Comparison of ENCODE assay signal across 19 cellular contexts in the genomic region with DNA sequence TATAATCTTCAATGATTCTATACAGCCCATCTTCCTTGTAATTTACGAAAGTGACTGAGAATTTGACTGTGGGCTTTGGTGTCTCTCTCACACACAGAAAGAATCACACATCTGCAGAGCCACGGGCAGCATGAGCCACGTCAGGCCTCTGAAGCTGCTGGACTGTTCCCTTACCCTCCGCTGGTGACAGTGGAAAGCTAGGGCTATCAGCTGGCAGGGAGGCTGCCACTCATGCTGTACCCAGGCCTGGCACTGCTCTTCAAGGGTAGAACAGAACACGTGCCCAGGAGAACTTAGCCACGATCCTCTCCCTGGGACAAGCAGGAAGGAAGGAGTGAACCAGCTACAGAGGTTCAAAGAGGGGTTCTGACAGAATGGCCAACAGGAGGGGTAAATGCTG.
DNase-seq lines count a peak whose midpoint lies in the region; ATAC-seq and TF ChIP-seq lines count a peak whose summit lies in the region.
"Had no signal": no experiment of that assay in that cellular context is flagged by ENCODE, and none has a peak within 500 bp of the region (broad histone marks: within the 10 kb centered on the region; RNA-seq: fewer than 3 reads in every experiment).

No MANE protein-coding gene starts in this region.

- intact Hi-C loops in dorsolateral prefrontal cortex (cut with DNase I), result no loop called here
- intact Hi-C loops in esophagus squamous epithelium (cut with DNase I), result no loop called here

- no peaks in the 10 kb centered on the region for H3K4me1 ChIP-seq in esophagus squamous epithelium
- H3K4me1 ChIP-seq: ascending aorta; BLaER1 treated with 17β-estradiol and CSF1 and Interleukin-3, amounts not matched to agents 10 nM and 100 nM; lower lobe of right lung had no signal

- H3K4me3 ChIP-seq in dorsolateral prefrontal cortex, result no peak overlapping the region
- H3K4me3 ChIP-seq in esophagus squamous epithelium, result no peak overlapping the region
- H3K4me3 ChIP-seq: ascending aorta; BLaER1 treated with 17β-estradiol and CSF1 and Interleukin-3, amounts not matched to agents 10 nM and 100 nM; lower lobe of right lung; stomach had no signal

- WGBS in esophagus squamous epithelium, 2 donors, result 79 to 96% methylated on average over 6 of the region's 6 CpGs

- H3K4me1 Mint-ChIP-seq in activated CD8-positive, alpha-beta memory T cell treated with anti-CD3 and anti-CD28 coated beads, Interleukin-2, amount 10 ng/mL, durations not matched to agents 7 days and 5 days, result peaks cover 24% of the 10 kb centered on the region
- peaks cover 64% of the 10 kb centered on the region for H3K4me1 Mint-ChIP-seq in central memory CD8-positive, alpha-beta T cell
- H3K4me1 Mint-ChIP-seq in memory B cell, result peaks cover 17% of the 10 kb centered on the region
- peaks cover 42% of the 10 kb centered on the region for H3K4me1 Mint-ChIP-seq in stimulated activated naive CD8-positive, alpha-beta T cell treated with anti-CD3 and anti-CD28 coated beads, Interleukin-15, Interleukin-2, amounts not matched to agents 100 ng/mL and 50 ng/mL, for 24 hours (ENCODE audit: low read depth)

- H3K27ac Mint-ChIP-seq in activated CD8-positive, alpha-beta memory T cell treated with anti-CD3 and anti-CD28 coated beads, Interleukin-2, amount 10 ng/mL, durations not matched to agents 7 days and 5 days, result no peak overlapping the region
- H3K27ac Mint-ChIP-seq in central memory CD8-positive, alpha-beta T cell (ENCODE audit: low read depth), result peak overlapping the region; percentile 93
- peak overlapping the region; percentile 35 for H3K27ac Mint-ChIP-seq in memory B cell
- H3K27ac Mint-ChIP-seq in stimulated activated naive CD8-positive, alpha-beta T cell treated with anti-CD3 and anti-CD28 coated beads, Interleukin-15, Interleukin-2, amounts not matched to agents 100 ng/mL and 50 ng/mL, for 24 hours, result peak overlapping the region; percentile 48
- H3K27ac Mint-ChIP-seq: endodermal cell, WTC11 had no signal

- no peaks in the 10 kb centered on the region for H3K27me3 Mint-ChIP-seq in activated CD8-positive, alpha-beta memory T cell treated with anti-CD3 and anti-CD28 coated beads, Interleukin-2, amount 10 ng/mL, durations not matched to agents 7 days and 5 days
- no peaks in the 10 kb centered on the region for H3K27me3 Mint-ChIP-seq in central memory CD8-positive, alpha-beta T cell
- H3K27me3 Mint-ChIP-seq in memory B cell, result no peaks in the 10 kb centered on the region
- no peaks in the 10 kb centered on the region for H3K27me3 Mint-ChIP-seq in stimulated activated naive CD8-positive, alpha-beta T cell treated with anti-CD3 and anti-CD28 coated beads, Interleukin-15, Interleukin-2, amounts not matched to agents 100 ng/mL and 50 ng/mL, for 24 hours

- TF ChIP-seq POLR2A in esophagus squamous epithelium (IDR thresholded peaks at IDR 0.05), result no peak

- H3K4me3 Mint-ChIP-seq in activated CD8-positive, alpha-beta memory T cell treated with anti-CD3 and anti-CD28 coated beads, Interleukin-2, amount 10 ng/mL, durations not matched to agents 7 days and 5 days, result no peak overlapping the region
- H3K4me3 Mint-ChIP-seq in central memory CD8-positive, alpha-beta T cell, result peak overlapping the region; percentile 45
- H3K4me3 Mint-ChIP-seq in memory B cell, result no peak overlapping the region
- H3K4me3 Mint-ChIP-seq in stimulated activated naive CD8-positive, alpha-beta T cell treated with anti-CD3 and anti-CD28 coated beads, Interleukin-15, Interleukin-2, amounts not matched to agents 100 ng/mL and 50 ng/mL, for 24 hours, result no peak overlapping the region
- H3K4me3 Mint-ChIP-seq: endodermal cell, WTC11 had no signal

- peaks cover 50% of the 10 kb centered on the region for H3K36me3 Mint-ChIP-seq in activated CD8-positive, alpha-beta memory T cell treated with anti-CD3 and anti-CD28 coated beads, Interleukin-2, amount 10 ng/mL, durations not matched to agents 7 days and 5 days
- peaks cover 64% of the 10 kb centered on the region for H3K36me3 Mint-ChIP-seq in central memory CD8-positive, alpha-beta T cell (ENCODE audit: insufficient read depth)
- peaks cover 43% of the 10 kb centered on the region for H3K36me3 Mint-ChIP-seq in memory B cell
- H3K36me3 Mint-ChIP-seq in stimulated activated naive CD8-positive, alpha-beta T cell treated with anti-CD3 and anti-CD28 coated beads, Interleukin-15, Interleukin-2, amounts not matched to agents 100 ng/mL and 50 ng/mL, for 24 hours (ENCODE audit: low read depth), result peaks cover 77% of the 10 kb centered on the region

- H3K27ac ChIP-seq in dorsolateral prefrontal cortex (peak overlapping the region in 3 of 59 donors; percentile 6 to 31 (median 13)), esophagus squamous epithelium (no peak overlapping the region)
- H3K27ac ChIP-seq: ascending aorta, lower lobe of right lung, stomach had no signal

- no peaks in the 10 kb centered on the region for H3K9me3 Mint-ChIP-seq in activated CD8-positive, alpha-beta memory T cell treated with anti-CD3 and anti-CD28 coated beads, Interleukin-2, amount 10 ng/mL, durations not matched to agents 7 days and 5 days (ENCODE audit: low read depth)
- no peaks in the 10 kb centered on the region for H3K9me3 Mint-ChIP-seq in central memory CD8-positive, alpha-beta T cell
- no peaks in the 10 kb centered on the region for H3K9me3 Mint-ChIP-seq in memory B cell
- no peaks in the 10 kb centered on the region for H3K9me3 Mint-ChIP-seq in stimulated activated naive CD8-positive, alpha-beta T cell treated with anti-CD3 and anti-CD28 coated beads, Interleukin-15, Interleukin-2, amounts not matched to agents 100 ng/mL and 50 ng/mL, for 24 hours
- H3K9me3 Mint-ChIP-seq: endodermal cell, WTC11 had no signal

- TF ChIP-seq CTCF in dorsolateral prefrontal cortex (IDR thresholded peaks at IDR 0.05 in 54 of 56, conservative IDR thresholded peaks at IDR 0.05 in 2 of 56; ENCODE audit: low read depth in 1 of 56, partially characterized antibody in 56 of 56), result no peak
- TF ChIP-seq CTCF in esophagus squamous epithelium (IDR thresholded peaks at IDR 0.05), result no peak

- peak; percentile 44 for DNase-seq in activated CD8-positive, alpha-beta memory T cell treated with anti-CD3 and anti-CD28 coated beads for 24 hours
- no peak for DNase-seq in activated CD8-positive, alpha-beta memory T cell treated with anti-CD3 and anti-CD28 coated beads, Interleukin-2, amount 10 ng/mL, durations not matched to agents 7 days and 5 days
- no peak for DNase-seq in central memory CD8-positive, alpha-beta T cell (ENCODE audit: low spot score in 2 of 2)
- DNase-seq in memory B cell (ENCODE audit: low spot score in 2 of 2) (no peak), NCI-H82 treated with DMSO at 0.1 percent for 48 hours (lab: John Stamatoyannopoulos, UW; ENCODE audit: unreplicated experiment) (no peak), dorsolateral prefrontal cortex (no peak), esophagus squamous epithelium (lab: John Stamatoyannopoulos, UW) (no peak)
- DNase-seq: activated gamma-delta T cell, endodermal cell, GDM1, GOT3, lower lobe of right lung, NCI-H1105 treated with DMSO at 0.1 percent for 48 hours, SHP77 treated with DMSO at 0.1 percent for 48 hours, stomach had no signal

- no peak for ATAC-seq in activated CD8-positive, alpha-beta memory T cell treated with anti-CD3 and anti-CD28 coated beads, Interleukin-2, amount 10 ng/mL, durations not matched to agents 7 days and 5 days
- no peak for ATAC-seq in central memory CD8-positive, alpha-beta T cell (replicated peaks; ENCODE audit: extremely low read depth, poor library complexity, severe bottlenecking)
- ATAC-seq in memory B cell (ENCODE audit: low read depth), result no peak
- ATAC-seq: lower lobe of right lung, WTC11 had no signal

- H3K36me3 ChIP-seq in esophagus squamous epithelium, result peaks cover 12 to 83% (median 13%) of the 10 kb centered on the region in 3 donors

- CTCF ChIA-PET in activated CD8-positive, alpha-beta memory T cell treated with anti-CD3 and anti-CD28 coated beads, Interleukin-2, amount 10 ng/mL, durations not matched to agents 7 days and 5 days (lab: Charles Lee), result interaction anchor here (0.6 kb wide), 1 partner anchor 188 kb away, joined by 4 read pairs; no protein-coding TSS in a partner anchor

- no peaks in the 10 kb centered on the region for H3K9me3 ChIP-seq in esophagus squamous epithelium
- H3K9me3 ChIP-seq: ascending aorta; BLaER1 treated with 17β-estradiol and CSF1 and Interleukin-3, amounts not matched to agents 10 nM and 100 nM; lower lobe of right lung; stomach had no signal

- H3K27me3 ChIP-seq in dorsolateral prefrontal cortex (no peaks in the 10 kb centered on the region), esophagus squamous epithelium (no peaks in the 10 kb centered on the region)
- H3K27me3 ChIP-seq: ascending aorta; BLaER1 treated with 17β-estradiol and CSF1 and Interleukin-3, amounts not matched to agents 10 nM and 100 nM; stomach had no signal
